ENCODE assay signal across 8 cellular contexts in the genomic region with DNA sequence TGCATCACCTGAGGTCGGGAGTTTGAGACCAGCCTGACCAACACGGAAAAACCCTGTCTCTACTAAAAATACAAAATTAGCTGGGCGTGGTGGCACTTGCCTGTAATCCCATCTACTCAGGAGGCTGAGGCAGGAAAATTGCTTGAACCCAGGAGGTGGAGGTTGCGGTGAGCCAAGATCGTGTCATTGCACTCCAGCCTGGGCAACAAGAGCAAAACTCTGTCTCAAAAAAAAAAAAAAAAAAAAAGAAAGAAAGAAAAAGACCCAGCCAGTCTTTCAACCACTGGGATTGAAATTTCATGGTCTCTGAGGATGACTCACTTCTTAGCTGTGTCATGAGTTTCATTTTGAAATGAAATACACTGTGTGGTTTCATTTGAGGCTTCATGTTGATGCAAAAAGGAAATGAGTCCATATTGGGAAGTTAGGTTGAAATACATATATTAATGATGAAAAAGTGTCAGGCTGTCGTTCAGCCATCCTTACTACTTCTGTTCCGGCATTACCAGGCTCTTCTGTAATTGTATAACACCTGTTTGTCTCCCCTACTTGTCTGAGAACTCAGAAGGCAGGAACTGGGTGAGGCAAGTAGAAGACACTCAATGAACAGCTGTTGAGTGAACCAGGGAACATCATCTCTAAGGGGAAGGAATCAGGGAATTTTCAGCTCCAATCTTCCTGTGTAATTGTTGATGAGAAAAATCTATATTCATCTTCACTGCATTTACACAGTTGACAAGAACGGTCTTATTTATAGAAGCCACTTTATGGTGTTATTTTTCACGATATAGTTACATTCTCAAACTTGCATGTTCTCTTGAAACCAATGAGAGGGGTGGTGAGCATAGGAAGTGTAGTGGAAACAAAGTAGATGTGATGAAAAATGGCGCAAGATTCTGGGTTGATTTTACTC.
A peak's percentile ranks its signal among the peaks of the same experiment; 100 is the strongest.
DNase-seq lines count a peak whose midpoint lies in the region; ATAC-seq, FAIRE-seq and TF ChIP-seq lines count a peak whose summit lies in the region.

No MANE protein-coding gene starts in this region.

- H3K27me3 ChIP-seq in AG04450 (ENCODE audit: control insufficient read depth, insufficient read depth, low read length) (no peaks in the 10 kb centered on the region), OCI-LY3 (ENCODE audit: low read depth, low read length) (no peaks in the 10 kb centered on the region), bronchial epithelial cell (ENCODE audit: control insufficient read depth, insufficient read depth, low read length) (no peaks in the 10 kb centered on the region), osteoblast (ENCODE audit: insufficient read depth, low read length) (no peaks in the 10 kb centered on the region), adrenal gland (no peaks in the 10 kb centered on the region)

- DNase-seq in AG04450 (ENCODE audit: low read depth, low spot score) (peak; percentile 52), bronchial epithelial cell (ENCODE audit: low read depth) (peak; percentile 98), osteoblast (ENCODE audit: insufficient read length, low spot score, missing footprints) (peak; percentile 77), adrenal gland (no peak), HuH-7 (ENCODE audit: low spot score) (no peak)

- no peak overlapping the region for H3K4me3 ChIP-seq in AG04450 (ENCODE audit: low read depth, low read length)
- peak overlapping the region; percentile 58 for H3K4me3 ChIP-seq in OCI-LY3 (ENCODE audit: low read length)
- H3K4me3 ChIP-seq in bronchial epithelial cell (ENCODE audit: low read depth, low read length), result no peak overlapping the region
- H3K4me3 ChIP-seq in osteoblast (ENCODE audit: insufficient read depth, low read length), result peak overlapping the region; percentile 2
- H3K4me3 ChIP-seq in adrenal gland, result no peak overlapping the region

- 67 to 81% (median 76%) methylated on average over 10 of the region's 10 CpGs for WGBS in adrenal gland, 4 donors

- peak; percentile 47 for FAIRE-seq in bronchial epithelial cell (lab: Jason Lieb, UNC)

- H3K9ac ChIP-seq in OCI-LY3 (ENCODE audit: low read length), result peak overlapping the region; percentile 79

- CTCF ChIA-PET in AG04450 (lab: Charles Lee), result interaction anchor here (0.5 to 1.6 kb wide), 4 partner anchors 21 to 293 kb away, joined by 3 to 6 read pairs (median 4); no protein-coding TSS in a partner anchor

- H3K79me2 ChIP-seq in OCI-LY3 (ENCODE audit: low read length) (no peaks in the 10 kb centered on the region), osteoblast (ENCODE audit: insufficient read depth, low read length) (no peaks in the 10 kb centered on the region)

- H3K4me1 ChIP-seq in OCI-LY3 (ENCODE audit: low read length) (peaks cover 94% of the 10 kb centered on the region), osteoblast (ENCODE audit: insufficient read depth, low read length) (peaks cover 49% of the 10 kb centered on the region), adrenal gland (replicated peaks in 1 of 2) (peaks cover 0 to 8% of the 10 kb centered on the region in 2 donors)

- ATAC-seq in GM18858 (IDR thresholded peaks at IDR 0.05; ENCODE audit: unreplicated experiment), result peak; percentile 91
- peak; percentile 90 for ATAC-seq in HG02970 (IDR thresholded peaks at IDR 0.05; ENCODE audit: low FRiP score, unreplicated experiment)

- H3K36me3 ChIP-seq in OCI-LY3 (replicated peaks; ENCODE audit: low read depth, low read length), result no peaks in the 10 kb centered on the region
- H3K36me3 ChIP-seq in bronchial epithelial cell (ENCODE audit: control insufficient read depth, insufficient read depth, low read length), result no peaks in the 10 kb centered on the region
- H3K36me3 ChIP-seq in osteoblast (ENCODE audit: insufficient read depth, low read length), result no peaks in the 10 kb centered on the region
- no peaks in the 10 kb centered on the region for H3K36me3 ChIP-seq in adrenal gland (replicated peaks in 1 of 2)

- POLR2A ChIA-PET in AG04450 (lab: Yijun Ruan, JAX), result interaction anchor here (0.6 to 2.6 kb wide), 4 partner anchors 34 to 132 kb away, joined by 3 to 14 read pairs (median 3); a partner anchor contains a TSS

- H4K20me1 ChIP-seq in OCI-LY3 (ENCODE audit: insufficient read depth, low read length) (no peaks in the 10 kb centered on the region), osteoblast (ENCODE audit: insufficient read depth, low read length) (no peaks in the 10 kb centered on the region)

- H3K27ac ChIP-seq in AG04450 (ENCODE audit: low read depth, low read length) (peak overlapping the region; percentile 80), OCI-LY3 (ENCODE audit: low read length) (peak overlapping the region; percentile 96), osteoblast (ENCODE audit: low read depth, low read length) (peak overlapping the region; percentile 67), adrenal gland (no peak overlapping the region)

- TF ChIP-seq POLR2A in adrenal gland (IDR thresholded peaks at IDR 0.05), result no peak

- H3K4me2 ChIP-seq in OCI-LY3 (ENCODE audit: low read length) (peak overlapping the region; percentile 65), osteoblast (ENCODE audit: insufficient read depth, low read length) (peak overlapping the region; percentile 60)

- H3K9me3 ChIP-seq in AG04450 (ENCODE audit: control insufficient read depth, insufficient read depth, low read length) (no peaks in the 10 kb centered on the region; the same call in 1 of the 2 replicates), OCI-LY3 (ENCODE audit: insufficient read depth, low read length) (no peaks in the 10 kb centered on the region), osteoblast (ENCODE audit: low read depth, low read length) (no peaks in the 10 kb centered on the region), adrenal gland (replicated peaks in 1 of 3) (no peaks in the 10 kb centered on the region)

- TF ChIP-seq CTCF in AG04450 (IDR thresholded peaks at IDR 0.05; ENCODE audit: low read depth, low read length), result no peak
- no peak for TF ChIP-seq CTCF in OCI-LY3 (IDR thresholded peaks at IDR 0.05; ENCODE audit: low read depth, low read length)
- no peak for TF ChIP-seq CTCF in bronchial epithelial cell (IDR thresholded peaks at IDR 0.05; ENCODE audit: insufficient read depth, low read length, severe bottlenecking)
- TF ChIP-seq CTCF in osteoblast (IDR thresholded peaks at IDR 0.05; ENCODE audit: extremely low read depth, low read depth, low read length), result no peak
- no peak for TF ChIP-seq CTCF in adrenal gland (IDR thresholded peaks at IDR 0.05)

- H2AFZ ChIP-seq in OCI-LY3 (ENCODE audit: low read depth, low read length) (no peak overlapping the region), osteoblast (ENCODE audit: low read length) (peak overlapping the region; percentile 78)

- intact Hi-C loops in adrenal gland (cut with DNase I), result no loop called here

Comparison
In these comparisons a context has a peak if more than half of its experiments do, and no peak if none do; other contexts are left out.
1. DNase-seq: peak in AG04450 (single experiment), bronchial epithelial cell (single experiment) and osteoblast (single experiment); none in adrenal gland (0 of 7) and HuH-7 (single experiment).
2. H3K27ac ChIP-seq: peak in AG04450 (single experiment), OCI-LY3 (single experiment) and osteoblast (single experiment); none in adrenal gland (0 of 5).
3. H3K4me3 ChIP-seq: peak in OCI-LY3 (single experiment) and osteoblast (single experiment); none in AG04450 (single experiment), bronchial epithelial cell (single experiment) and adrenal gland (0 of 4).